ENCODE assay signal across 1 cellular context in the genomic region with DNA sequence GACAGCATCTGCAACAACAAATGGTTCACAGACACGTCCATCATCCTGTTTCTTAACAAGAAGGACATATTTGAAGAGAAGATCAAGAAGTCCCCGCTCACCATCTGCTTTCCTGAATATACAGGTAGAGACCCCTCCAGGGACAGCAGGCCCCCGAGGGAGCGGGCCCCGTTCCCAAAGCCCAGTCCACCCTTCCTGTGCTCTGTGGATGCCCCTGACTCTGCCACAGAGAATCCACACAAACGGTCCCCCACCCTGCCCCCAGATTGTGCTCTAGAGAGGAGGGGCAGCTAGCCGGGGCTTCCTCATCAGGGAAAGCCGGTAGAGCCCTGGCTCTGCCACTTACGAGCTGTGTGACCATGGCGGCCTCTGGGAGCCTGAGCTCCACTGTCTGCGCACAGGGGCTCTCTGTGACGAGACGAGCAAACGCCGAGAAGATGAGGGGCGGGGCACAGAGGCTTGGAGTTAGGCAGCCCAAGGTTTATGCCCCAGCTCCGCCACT.
TF ChIP-seq lines count a peak whose summit lies in the region.

No MANE protein-coding gene starts in this region.

TF ChIP-seq in H1, 55 proteins besides CTCF, POLR2A, EP300 and RAD21 (continued from another document):
- TF ChIP-seq TEAD4 (IDR thresholded peaks at IDR 0.05; ENCODE audit: low read depth, low read length) (no peak), RXRA (IDR thresholded peaks at IDR 0.05; ENCODE audit: insufficient read depth, low read depth, low read length) (no peak), KDM5A (IDR thresholded peaks at IDR 0.05; ENCODE audit: low read length) (no peak), HDAC6 (IDR thresholded peaks at IDR 0.05; ENCODE audit: low read depth, low read length) (no peak)
- TF ChIP-seq, protein P1, sequence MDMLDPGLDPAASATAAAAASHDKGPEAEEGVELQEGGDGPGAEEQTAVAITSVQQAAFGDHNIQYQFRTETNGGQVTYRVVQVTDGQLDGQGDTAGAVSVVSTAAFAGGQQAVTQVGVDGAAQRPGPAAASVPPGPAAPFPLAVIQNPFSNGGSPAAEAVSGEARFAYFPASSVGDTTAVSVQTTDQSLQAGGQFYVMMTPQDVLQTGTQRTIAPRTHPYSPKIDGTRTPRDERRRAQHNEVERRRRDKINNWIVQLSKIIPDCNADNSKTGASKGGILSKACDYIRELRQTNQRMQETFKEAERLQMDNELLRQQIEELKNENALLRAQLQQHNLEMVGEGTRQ (IDR thresholded peaks at IDR 0.05; ENCODE audit: low read length), result no peak
